ENCODE assay signal across 31 cellular contexts in the genomic region with DNA sequence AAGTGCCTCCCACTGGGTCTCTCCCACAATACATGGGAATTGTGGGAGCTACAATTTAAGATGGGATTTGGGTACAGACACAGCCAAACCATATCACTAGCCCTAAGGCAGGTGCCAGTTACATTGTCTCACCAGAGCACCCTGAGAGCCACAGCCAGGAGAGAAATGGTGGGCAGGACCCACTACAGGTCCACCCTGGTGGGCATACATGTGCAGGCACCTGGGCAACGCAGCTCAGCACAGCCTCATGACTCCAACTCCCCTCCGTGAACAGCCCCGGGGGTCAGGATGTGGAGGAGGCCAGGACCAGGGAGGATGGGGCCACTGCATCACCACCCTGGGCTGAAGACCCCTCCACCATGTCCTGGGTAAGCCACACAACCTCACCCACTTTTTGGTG.
"Had no signal": no experiment of that assay in that cellular context is flagged by ENCODE, and none has a peak within 500 bp of the region (broad histone marks: within the 10 kb centered on the region; RNA-seq: fewer than 3 reads in every experiment).

No MANE protein-coding gene starts in this region.

- H3K9me3 ChIP-seq: ascending aorta, esophagus muscularis mucosa, gastrocnemius medialis had no signal

- DNase-seq: activated CD4-positive, alpha-beta memory T cell treated with anti-CD3 and anti-CD28 coated beads, Interleukin-2, amount 10 ng/mL, durations not matched to agents 7 days and 5 days; activated CD4-positive, alpha-beta T cell treated with anti-CD3 and anti-CD28 coated beads for 1 hour; activated CD4-positive, alpha-beta T cell treated with anti-CD3 and anti-CD28 coated beads for 4 hours; activated CD4-positive, alpha-beta T cell treated with anti-CD3 and anti-CD28 coated beads, Interleukin-2, amount 10 ng/mL, durations not matched to agents 7 days and 5 days; activated CD4-positive, alpha-beta T cell treated with anti-CD3 and anti-CD28 coated beads, Interleukin-2, amount 50 U/mL, for 4 hours; activated CD8-positive, alpha-beta memory T cell treated with anti-CD3 and anti-CD28 coated beads, Interleukin-2, amount 50 U/mL, for 48 hours; activated gamma-delta T cell; activated naive CD4-positive, alpha-beta T cell; activated naive CD4-positive, alpha-beta T cell treated with anti-CD3 and anti-CD28 coated beads, Interleukin-2, amount 10 ng/mL, durations not matched to agents 7 days and 5 days; activated naive CD8-positive, alpha-beta T cell treated with anti-CD3 and anti-CD28 coated beads, Interleukin-2, amount 10 ng/mL, durations not matched to agents 7 days and 5 days; activated T-cell treated with anti-CD3 and anti-CD28 coated beads for 4 hours; activated T-cell treated with anti-CD3 and anti-CD28 coated beads, Interleukin-2, amount 50 U/mL, for 24 hours; activated T-cell treated with anti-CD3 and anti-CD28 coated beads, Interleukin-2, amount 50 U/mL, for 72 hours; central memory CD4-positive, alpha-beta T cell; cerebellar nuclear complex; effector memory CD4-positive, alpha-beta T cell; endodermal cell; foreskin keratinocyte; gastrocnemius medialis; glutamatergic neuron; T-helper 2 cell had no signal

- H3K4me3 ChIP-seq: ascending aorta, breast epithelium, cardiac muscle cell, coronary artery, dorsolateral prefrontal cortex, esophagus muscularis mucosa, gastrocnemius medialis had no signal

- ATAC-seq: activated naive CD4-positive, alpha-beta T cell treated with anti-CD3 and anti-CD28 coated beads, Interleukin-2, amount 50 U/mL, for 72 hours; activated T-cell treated with anti-CD3 and anti-CD28 coated beads, Interleukin-2, amount 50 U/mL, for 72 hours; foreskin keratinocyte; gastrocnemius medialis; WTC11 had no signal

- H3K4me1 ChIP-seq: ascending aorta, breast epithelium, esophagus muscularis mucosa, foreskin keratinocyte, gastrocnemius medialis had no signal

- FAIRE-seq: TTC549 had no signal

- H3K36me3 ChIP-seq: ascending aorta, breast epithelium, cardiac muscle cell, esophagus muscularis mucosa, gastrocnemius medialis had no signal

- H3K27ac ChIP-seq: ascending aorta, breast epithelium, cardiac muscle cell, coronary artery, dorsolateral prefrontal cortex, esophagus muscularis mucosa, foreskin keratinocyte, gastrocnemius medialis, VCaP had no signal

- H3K27me3 ChIP-seq: ascending aorta, cardiac muscle cell, foreskin keratinocyte had no signal
